Comparison of ENCODE assay signal across 8 cellular contexts in the genomic region with DNA sequence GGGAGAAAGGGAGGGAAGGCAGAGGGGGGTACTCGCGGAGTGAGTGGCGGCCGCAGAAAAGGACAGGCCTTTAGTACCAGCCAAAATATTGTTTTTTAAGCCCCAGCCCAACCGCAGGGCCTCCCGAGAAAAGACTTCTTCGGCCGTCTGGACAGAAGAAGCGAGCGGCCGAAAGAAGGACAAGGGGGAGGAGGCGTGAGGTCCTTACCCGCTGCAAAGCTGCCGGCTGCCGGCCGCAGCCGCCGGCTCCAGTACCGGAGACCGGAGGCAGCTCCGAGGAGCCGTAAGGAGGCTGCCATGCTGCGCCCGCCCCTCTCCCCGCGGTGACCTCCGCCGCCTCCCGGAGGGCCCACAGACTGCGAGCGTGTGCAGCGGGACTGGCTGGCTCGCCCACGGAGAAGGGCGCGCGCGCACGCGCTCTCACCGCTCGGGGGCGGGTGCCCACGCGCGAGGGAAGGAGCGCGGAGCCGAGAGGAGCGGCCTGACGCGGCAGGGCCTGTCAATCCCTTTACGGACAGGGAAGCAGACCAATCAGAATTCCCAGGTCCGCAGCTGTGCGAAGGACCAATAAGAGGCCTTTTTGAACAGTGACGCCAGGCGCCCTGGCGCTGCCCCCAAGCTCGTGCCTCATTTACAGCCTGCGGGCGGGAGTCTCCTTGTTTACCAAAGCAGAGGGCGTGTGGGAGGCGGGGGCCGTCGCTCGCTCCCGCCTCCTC. TPM values are rescaled to one million over a fixed set of nuclear protein-coding genes. Genes with fewer than 3 reads are reported as not detected.
DNase-seq lines count a peak whose midpoint lies in the region; ATAC-seq, FAIRE-seq and TF ChIP-seq lines count a peak whose summit lies in the region.

A gene (minus strand): TSS at position 394 of the 716 bp plus-strand sequence. CDS start 95 bp downstream, at position 299.

- H3K4me1 ChIP-seq in adipocyte (ENCODE audit: control insufficient read depth, insufficient read depth, low read length) = peaks cover 6% of the 10 kb centered on the region
- peaks cover 0 to 4% (median 0%) of the 10 kb centered on the region in 3 donors for H3K4me1 ChIP-seq in pancreas
- peaks cover 0 to 15% (median 7%) of the 10 kb centered on the region in 4 donors for H3K4me1 ChIP-seq in tibial artery

- peak within 1 kb of the TSS; percentile 94 for H3K9ac ChIP-seq in adipocyte (ENCODE audit: low read length)

- intact Hi-C loops in Right ventricle myocardium superior (cut with DNase I) = loop anchor here (10.0 kb wide), 1 partner anchor 72 kb away; no protein-coding TSS in a partner anchor
- intact Hi-C loops in pancreas (cut with DNase I) = no loop called here
- intact Hi-C loops in tibial artery (cut with DNase I; ENCODE audit: low total_unique reads) = loop anchor here (10.0 kb wide), 1 partner anchor 742 kb away; no protein-coding TSS in a partner anchor

- peak; percentile 98 for DNase-seq in NCI-H1436 (lab: John Stamatoyannopoulos, UW)
- DNase-seq in T follicular helper cell (ENCODE audit: low read depth) = peak; percentile 94
- DNase-seq in adipocyte (ENCODE audit: low read depth) = peak; percentile 99
- DNase-seq in Right ventricle myocardium superior = peak; percentile 100
- DNase-seq in pancreas = peak; percentile 92 to 99 (median 99)
- DNase-seq in tibial artery = peak; percentile 100

- no peak for FAIRE-seq in pancreas (lab: Jason Lieb, UNC)

- H3K27ac ChIP-seq in pancreas (peak within 1 kb of the TSS; percentile 87 to 94 (median 90)), tibial artery (peak within 1 kb of the TSS; percentile 86 to 96)

- H3K36me3 ChIP-seq in adipocyte (ENCODE audit: control insufficient read depth, insufficient read depth, low read length, severe bottlenecking) (no peaks in the 10 kb centered on the region), pancreas (no peaks in the 10 kb centered on the region), tibial artery (peaks cover 0 to 3% (median 0%) of the 10 kb centered on the region in 3 donors)

- no peak for TF ChIP-seq CTCF in GM12875 (IDR thresholded peaks at IDR 0.05; ENCODE audit: borderline replicate concordance, insufficient read depth, low read depth, low read length)
- TF ChIP-seq CTCF in pancreas (IDR thresholded peaks at IDR 0.05) = peak in 1 of 4 donors; percentile 14
- TF ChIP-seq CTCF in tibial artery (IDR thresholded peaks at IDR 0.05) = peak; percentile 26 to 48

- H3K4me3 ChIP-seq in GM12875 (ENCODE audit: low read depth, low read length) (peak within 1 kb of the TSS; percentile 92), adipocyte (ENCODE audit: low read length) (peak within 1 kb of the TSS; percentile 96), pancreas (peak within 1 kb of the TSS; percentile 71 to 87 (median 82)), tibial artery (peak within 1 kb of the TSS; percentile 71 to 90)

- no peaks in the 10 kb centered on the region for H3K9me3 ChIP-seq in adipocyte (ENCODE audit: control insufficient read depth, low read length)
- no peaks in the 10 kb centered on the region for H3K9me3 ChIP-seq in pancreas
- H3K9me3 ChIP-seq in tibial artery = no peaks in the 10 kb centered on the region

- H3K27me3 ChIP-seq in adipocyte (replicated peaks; ENCODE audit: control insufficient read depth, insufficient read depth, low read length) (no peaks in the 10 kb centered on the region), pancreas (no peaks in the 10 kb centered on the region), tibial artery (no peaks in the 10 kb centered on the region)

- ATAC-seq in HG02798 (IDR thresholded peaks at IDR 0.05; ENCODE audit: poor library complexity, unreplicated experiment) (peak; percentile 99), Right ventricle myocardium superior (ENCODE audit: poor library complexity) (peak; percentile 98), pancreas (peak; percentile 95 to 98 (median 96))

- WGBS in pancreas, 2 donors = 0% methylated on average over 59 to 67 of the region's 67 CpGs

RNA-seq across cellular contexts. Expression of the gene that starts here (rescaled TPM):
- 113 TPM for total RNA-seq in Right ventricle myocardium superior
- total RNA-seq in pancreas = 10 to 100 TPM; 10.2 to 19.3 (median 14.2) TPM
- 10 to 100 TPM; 10.8 to 23.3 TPM for polyA plus RNA-seq in pancreas

Comparison
In these comparisons a context has a peak if more than half of its experiments do, and no peak if none do; other contexts are left out.
1. Peak in every context shown above with its lines: DNase-seq, ATAC-seq, H3K4me3 ChIP-seq and H3K27ac ChIP-seq.
2. intact Hi-C loops: an anchor here in Right ventricle myocardium superior (10.0 kb wide) and tibial artery (10.0 kb wide); none called in pancreas.